Comparison of ENCODE assay signal across 8 cellular contexts in the genomic region with DNA sequence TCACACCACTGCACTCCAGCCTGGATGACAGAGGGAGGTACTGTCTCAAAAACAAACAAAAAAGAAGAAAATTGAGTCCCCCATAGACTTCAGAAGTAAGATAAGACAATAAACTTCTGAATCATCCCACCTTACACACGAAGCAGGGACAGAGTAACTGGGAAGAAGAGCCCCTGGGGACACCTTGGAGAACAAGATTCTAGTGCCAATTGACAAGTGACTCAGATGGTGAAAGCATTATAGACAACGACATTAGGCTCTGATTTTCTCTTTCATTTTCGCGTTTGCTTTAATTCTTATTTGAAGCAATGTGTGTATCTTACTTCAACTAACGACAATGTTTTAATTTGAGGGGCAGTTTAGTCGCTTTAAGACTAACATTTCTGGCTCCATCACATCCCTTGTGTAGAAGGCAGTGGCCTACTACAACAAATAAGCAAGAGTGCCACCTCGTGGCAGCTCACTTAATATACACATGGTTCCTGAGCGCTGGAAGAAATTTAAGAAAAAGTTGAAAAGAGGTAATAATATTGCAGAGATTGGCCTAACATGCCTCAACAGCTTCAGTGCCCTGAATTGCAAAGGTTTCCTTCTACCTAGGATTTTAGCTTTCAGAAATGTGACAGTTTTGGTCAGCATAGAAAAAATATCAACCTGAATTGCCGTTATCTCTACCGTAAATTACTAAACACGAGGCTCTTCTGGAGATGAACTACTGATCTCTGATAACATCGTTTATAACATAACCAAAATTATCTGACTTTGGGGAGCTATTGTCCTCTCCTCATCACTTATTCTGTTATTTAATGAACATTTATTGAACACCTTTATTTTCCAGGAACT. TPM values are rescaled to one million over a fixed set of nuclear protein-coding genes. Genes with fewer than 3 reads are reported as not detected.
DNase-seq lines count a peak whose midpoint lies in the region; ATAC-seq and TF ChIP-seq lines count a peak whose summit lies in the region.

No MANE protein-coding gene starts in this region.

- peak; percentile 88 for ATAC-seq in GM21529 (IDR thresholded peaks at IDR 0.05; ENCODE audit: unreplicated experiment)
- ATAC-seq in RWPE2 (ENCODE audit: low read depth), result peak; percentile 68; the same call in 2 of the 3 replicates
- no peak for ATAC-seq in HG02970 (IDR thresholded peaks at IDR 0.05; ENCODE audit: low FRiP score, unreplicated experiment)

- H3K9me3 ChIP-seq in RWPE2 (ENCODE audit: severe bottlenecking), result no peaks in the 10 kb centered on the region

- DNase-seq in Daoy (ENCODE audit: low read depth), result peak; percentile 46
- DNase-seq in LNCaP clone FGC (ENCODE audit: low read depth), result peak; percentile 26
- DNase-seq in RWPE2 (ENCODE audit: low spot score), result no peak
- DNase-seq in activated gamma-delta T cell treated with anti-CD3 and anti-CD28 coated beads, Interleukin-2, amount 50 U/mL, for 16 hours (ENCODE audit: low read depth), result peak; percentile 28
- DNase-seq in germinal center (ENCODE audit: low spot score), result peak; percentile 34
- DNase-seq in pons (ENCODE audit: low spot score), result peak; percentile 79

- peaks cover 14% of the 10 kb centered on the region for H3K27me3 ChIP-seq in RWPE2 (ENCODE audit: insufficient read depth, poor library complexity, severe bottlenecking)

- H3K4me3 ChIP-seq in LNCaP clone FGC (ENCODE audit: low read depth, low read length), result no peak overlapping the region
- H3K4me3 ChIP-seq in RWPE2 (ENCODE audit: severe bottlenecking), result no peak overlapping the region

- TF ChIP-seq CTCF in LNCaP clone FGC (IDR thresholded peaks at IDR 0.05; ENCODE audit: control insufficient read depth, extremely low read depth, insufficient read depth) (peak; percentile 76), RWPE2 (IDR thresholded peaks at IDR 0.05; ENCODE audit: poor library complexity, severe bottlenecking) (peak; percentile 80)

- H3K4me1 ChIP-seq in RWPE2 (ENCODE audit: insufficient read depth, poor library complexity, severe bottlenecking), result no peaks in the 10 kb centered on the region

- H3K36me3 ChIP-seq in RWPE2 (ENCODE audit: low read depth), result no peaks in the 10 kb centered on the region

- no peak overlapping the region for H3K27ac ChIP-seq in RWPE2 (ENCODE audit: poor library complexity, severe bottlenecking)

RNA-seq across cellular contexts. Expression of gene ASNS, which starts 36.7 kb away (rescaled TPM):
- total RNA-seq in Daoy (2014; rRNA removed; shearing (Covaris generic)), result 30.8 and 33.3 TPM in 2 replicates
